Comparison of ENCODE assay signal across 1 cellular context in the genomic region with DNA sequence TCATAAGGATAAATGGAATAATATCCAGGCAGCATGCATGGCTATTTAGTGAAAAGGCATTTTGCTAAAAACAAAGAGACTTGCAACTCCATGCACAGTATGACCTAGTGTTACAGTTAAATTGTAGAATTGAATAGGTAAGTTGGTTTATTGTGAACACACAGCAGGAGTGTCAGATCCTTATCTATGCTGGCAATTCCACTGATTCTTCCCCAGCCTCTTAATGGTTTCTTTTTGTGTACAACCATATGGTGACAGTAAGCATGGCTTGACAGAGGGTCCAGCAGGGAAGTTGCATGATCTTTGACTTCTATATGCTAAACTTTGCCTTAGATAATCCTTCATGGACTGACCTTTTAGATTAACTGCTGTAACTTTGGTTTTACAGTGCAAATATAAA.
TF ChIP-seq lines count a peak whose summit lies in the region.

No MANE protein-coding gene starts in this region.

TF ChIP-seq in GM23338, 12 proteins besides CTCF, POLR2A, EP300 and RAD21 (continued from another document):
- TF ChIP-seq, protein P1, sequence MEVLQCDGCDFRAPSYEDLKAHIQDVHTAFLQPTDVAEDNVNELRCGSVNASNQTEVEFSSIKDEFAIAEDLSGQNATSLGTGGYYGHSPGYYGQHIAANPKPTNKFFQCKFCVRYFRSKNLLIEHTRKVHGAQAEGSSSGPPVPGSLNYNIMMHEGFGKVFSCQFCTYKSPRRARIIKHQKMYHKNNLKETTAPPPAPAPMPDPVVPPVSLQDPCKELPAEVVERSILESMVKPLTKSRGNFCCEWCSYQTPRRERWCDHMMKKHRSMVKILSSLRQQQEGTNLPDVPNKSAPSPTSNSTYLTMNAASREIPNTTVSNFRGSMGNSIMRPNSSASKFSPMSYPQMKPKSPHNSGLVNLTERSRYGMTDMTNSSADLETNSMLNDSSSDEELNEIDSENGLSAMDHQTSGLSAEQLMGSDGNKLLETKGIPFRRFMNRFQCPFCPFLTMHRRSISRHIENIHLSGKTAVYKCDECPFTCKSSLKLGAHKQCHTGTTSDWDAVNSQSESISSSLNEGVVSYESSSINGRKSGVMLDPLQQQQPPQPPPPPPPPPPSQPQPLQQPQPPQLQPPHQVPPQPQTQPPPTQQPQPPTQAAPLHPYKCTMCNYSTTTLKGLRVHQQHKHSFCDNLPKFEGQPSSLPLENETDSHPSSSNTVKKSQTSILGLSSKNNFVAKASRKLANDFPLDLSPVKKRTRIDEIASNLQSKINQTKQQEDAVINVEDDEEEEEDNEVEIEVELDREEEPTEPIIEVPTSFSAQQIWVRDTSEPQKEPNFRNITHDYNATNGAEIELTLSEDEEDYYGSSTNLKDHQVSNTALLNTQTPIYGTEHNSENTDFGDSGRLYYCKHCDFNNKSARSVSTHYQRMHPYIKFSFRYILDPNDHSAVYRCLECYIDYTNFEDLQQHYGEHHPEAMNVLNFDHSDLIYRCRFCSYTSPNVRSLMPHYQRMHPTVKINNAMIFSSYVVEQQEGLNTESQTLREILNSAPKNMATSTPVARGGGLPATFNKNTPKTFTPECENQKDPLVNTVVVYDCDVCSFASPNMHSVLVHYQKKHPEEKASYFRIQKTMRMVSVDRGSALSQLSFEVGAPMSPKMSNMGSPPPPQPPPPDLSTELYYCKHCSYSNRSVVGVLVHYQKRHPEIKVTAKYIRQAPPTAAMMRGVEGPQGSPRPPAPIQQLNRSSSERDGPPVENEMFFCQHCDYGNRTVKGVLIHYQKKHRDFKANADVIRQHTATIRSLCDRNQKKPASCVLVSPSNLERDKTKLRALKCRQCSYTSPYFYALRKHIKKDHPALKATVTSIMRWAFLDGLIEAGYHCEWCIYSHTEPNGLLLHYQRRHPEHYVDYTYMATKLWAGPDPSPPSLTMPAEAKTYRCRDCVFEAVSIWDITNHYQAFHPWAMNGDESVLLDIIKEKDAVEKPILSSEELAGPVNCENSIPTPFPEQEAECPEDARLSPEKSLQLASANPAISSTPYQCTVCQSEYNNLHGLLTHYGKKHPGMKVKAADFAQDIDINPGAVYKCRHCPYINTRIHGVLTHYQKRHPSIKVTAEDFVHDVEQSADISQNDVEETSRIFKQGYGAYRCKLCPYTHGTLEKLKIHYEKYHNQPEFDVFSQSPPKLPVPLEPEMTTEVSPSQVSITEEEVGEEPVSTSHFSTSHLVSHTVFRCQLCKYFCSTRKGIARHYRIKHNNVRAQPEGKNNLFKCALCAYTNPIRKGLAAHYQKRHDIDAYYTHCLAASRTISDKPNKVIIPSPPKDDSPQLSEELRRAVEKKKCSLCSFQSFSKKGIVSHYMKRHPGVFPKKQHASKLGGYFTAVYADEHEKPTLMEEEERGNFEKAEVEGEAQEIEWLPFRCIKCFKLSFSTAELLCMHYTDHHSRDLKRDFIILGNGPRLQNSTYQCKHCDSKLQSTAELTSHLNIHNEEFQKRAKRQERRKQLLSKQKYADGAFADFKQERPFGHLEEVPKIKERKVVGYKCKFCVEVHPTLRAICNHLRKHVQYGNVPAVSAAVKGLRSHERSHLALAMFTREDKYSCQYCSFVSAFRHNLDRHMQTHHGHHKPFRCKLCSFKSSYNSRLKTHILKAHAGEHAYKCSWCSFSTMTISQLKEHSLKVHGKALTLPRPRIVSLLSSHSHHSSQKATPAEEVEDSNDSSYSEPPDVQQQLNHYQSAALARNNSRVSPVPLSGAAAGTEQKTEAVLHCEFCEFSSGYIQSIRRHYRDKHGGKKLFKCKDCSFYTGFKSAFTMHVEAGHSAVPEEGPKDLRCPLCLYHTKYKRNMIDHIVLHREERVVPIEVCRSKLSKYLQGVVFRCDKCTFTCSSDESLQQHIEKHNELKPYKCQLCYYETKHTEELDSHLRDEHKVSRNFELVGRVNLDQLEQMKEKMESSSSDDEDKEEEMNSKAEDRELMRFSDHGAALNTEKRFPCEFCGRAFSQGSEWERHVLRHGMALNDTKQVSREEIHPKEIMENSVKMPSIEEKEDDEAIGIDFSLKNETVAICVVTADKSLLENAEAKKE (CRISPR knock-in tag; IDR thresholded peaks at IDR 0.05), result no peak
- TF ChIP-seq EZH2 (IDR thresholded peaks at IDR 0.05; ENCODE audit: low read depth, unreplicated experiment), result no peak
- no peak for TF ChIP-seq EZH2phosphoT487 (IDR thresholded peaks at IDR 0.05; ENCODE audit: unreplicated experiment)
- TF ChIP-seq STAT1 (IDR thresholded peaks at IDR 0.05; ENCODE audit: unreplicated experiment), result no peak
- no peak for TF ChIP-seq ZNF114 (CRISPR knock-in tag; IDR thresholded peaks at IDR 0.05)
- TF ChIP-seq, protein P2, sequence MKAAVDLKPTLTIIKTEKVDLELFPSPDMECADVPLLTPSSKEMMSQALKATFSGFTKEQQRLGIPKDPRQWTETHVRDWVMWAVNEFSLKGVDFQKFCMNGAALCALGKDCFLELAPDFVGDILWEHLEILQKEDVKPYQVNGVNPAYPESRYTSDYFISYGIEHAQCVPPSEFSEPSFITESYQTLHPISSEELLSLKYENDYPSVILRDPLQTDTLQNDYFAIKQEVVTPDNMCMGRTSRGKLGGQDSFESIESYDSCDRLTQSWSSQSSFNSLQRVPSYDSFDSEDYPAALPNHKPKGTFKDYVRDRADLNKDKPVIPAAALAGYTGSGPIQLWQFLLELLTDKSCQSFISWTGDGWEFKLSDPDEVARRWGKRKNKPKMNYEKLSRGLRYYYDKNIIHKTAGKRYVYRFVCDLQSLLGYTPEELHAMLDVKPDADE (IDR thresholded peaks at IDR 0.05), result no peak
TF ChIP-seq in GM23338: peak in this region for 0.
